ENCODE assay signal across 7 cellular contexts in the genomic region with DNA sequence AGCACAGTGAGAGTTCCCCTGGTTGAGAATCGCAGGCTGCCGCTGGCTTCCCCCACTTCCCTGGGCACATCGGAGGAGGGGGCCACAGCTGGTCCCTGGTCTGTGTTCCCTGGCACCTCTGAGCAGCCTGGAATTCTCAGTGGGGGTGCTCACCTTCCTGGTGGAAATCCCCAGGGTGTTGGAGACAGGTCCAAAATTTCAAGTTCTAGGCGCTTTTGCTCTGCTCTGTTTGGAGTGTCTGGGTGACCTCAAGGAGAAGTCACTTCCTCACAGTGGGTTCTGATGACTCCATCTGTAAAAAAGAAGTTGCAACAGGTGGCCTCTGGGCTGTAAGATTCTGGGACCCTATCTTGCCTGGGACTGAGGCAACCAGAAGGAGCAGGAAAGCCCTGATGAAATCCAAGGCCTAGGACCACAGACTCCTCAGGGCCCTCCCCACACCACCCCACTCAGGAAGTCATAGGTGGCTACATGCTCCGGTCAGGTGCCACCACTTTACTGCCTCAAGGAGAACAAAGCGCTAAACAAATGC. TPM values are rescaled to one million over a fixed set of nuclear protein-coding genes. Genes with fewer than 3 reads are reported as not detected.
DNase-seq lines count a peak whose midpoint lies in the region; ATAC-seq and TF ChIP-seq lines count a peak whose summit lies in the region.

A gene with protein sequence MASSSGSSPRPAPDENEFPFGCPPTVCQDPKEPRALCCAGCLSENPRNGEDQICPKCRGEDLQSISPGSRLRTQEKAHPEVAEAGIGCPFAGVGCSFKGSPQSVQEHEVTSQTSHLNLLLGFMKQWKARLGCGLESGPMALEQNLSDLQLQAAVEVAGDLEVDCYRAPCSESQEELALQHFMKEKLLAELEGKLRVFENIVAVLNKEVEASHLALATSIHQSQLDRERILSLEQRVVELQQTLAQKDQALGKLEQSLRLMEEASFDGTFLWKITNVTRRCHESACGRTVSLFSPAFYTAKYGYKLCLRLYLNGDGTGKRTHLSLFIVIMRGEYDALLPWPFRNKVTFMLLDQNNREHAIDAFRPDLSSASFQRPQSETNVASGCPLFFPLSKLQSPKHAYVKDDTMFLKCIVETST (minus strand): TSS at position 400 of the 532 bp plus-strand sequence. CDS start 721 bp downstream, outside the sequence.

- H3K4me3 ChIP-seq in SJSA1 (0 out of 2 replicates have a peak within 1 kb of the TSS, but pooled peaks have one; percentile 4), gastroesophageal sphincter (no peak within 1 kb of the TSS), tibial artery (peak within 1 kb of the TSS; percentile 19 to 27), lower leg skin (ENCODE audit: low read depth, poor library complexity, severe bottlenecking) (no peak within 1 kb of the TSS)

- peak; percentile 19 for ATAC-seq in GM19023 (IDR thresholded peaks at IDR 0.05; ENCODE audit: unreplicated experiment)
- peak; percentile 17 for ATAC-seq in HG02885 (IDR thresholded peaks at IDR 0.05; ENCODE audit: poor library complexity, unreplicated experiment)
- no peak for ATAC-seq in gastroesophageal sphincter

- no peaks in the 10 kb centered on the region for H3K36me3 ChIP-seq in SJSA1
- no peaks in the 10 kb centered on the region for H3K36me3 ChIP-seq in gastroesophageal sphincter
- no peaks in the 10 kb centered on the region for H3K36me3 ChIP-seq in tibial artery

- intact Hi-C loops in tibial artery (cut with DNase I; ENCODE audit: low total_unique reads) (no loop called here), lower leg skin (cut with DNase I; ENCODE audit: low total_unique reads) (no loop called here)

- no peak for DNase-seq in SJSA1 (ENCODE audit: low read depth in 1 of 2, low spot score in 2 of 2)
- DNase-seq in tibial artery: peak in 1 of 2 donors; percentile 69
- no peak for DNase-seq in lower leg skin (ENCODE audit: low spot score in 2 of 2)
- no peak for DNase-seq in NCI-H1417 treated with DMSO at 0.1 percent for 48 hours (lab: John Stamatoyannopoulos, UW)

- no peak for TF ChIP-seq POLR2A in gastroesophageal sphincter (IDR thresholded peaks at IDR 0.05)
- no peak for TF ChIP-seq POLR2A in lower leg skin (IDR thresholded peaks at IDR 0.05)

- TF ChIP-seq CTCF in gastroesophageal sphincter (IDR thresholded peaks at IDR 0.05) (no peak), tibial artery (IDR thresholded peaks at IDR 0.05) (no peak), lower leg skin (IDR thresholded peaks at IDR 0.05) (no peak)

- H3K27me3 ChIP-seq in SJSA1 (replicated peaks) (no peaks in the 10 kb centered on the region), gastroesophageal sphincter (no peaks in the 10 kb centered on the region), tibial artery (no peaks in the 10 kb centered on the region)

- H3K4me1 ChIP-seq in SJSA1 (replicated peaks) (peaks cover 40% of the 10 kb centered on the region), gastroesophageal sphincter (peaks cover 0 to 61% (median 20%) of the 10 kb centered on the region in 3 donors), tibial artery (peaks cover 0 to 93% (median 54%) of the 10 kb centered on the region in 4 donors)

- TF ChIP-seq EP300 in gastroesophageal sphincter (IDR thresholded peaks at IDR 0.05): no peak

- WGBS in gastroesophageal sphincter (ENCODE audit: low coverage in 1 of 2), 2 donors: 83 to 100% methylated on average over 1 to 2 of the region's 6 CpGs
- 89% methylated on average over 6 of the region's 6 CpGs for WGBS in lower leg skin, 2 donors

- H3K27ac ChIP-seq in SJSA1: peak within 1 kb of the TSS; percentile 87
- H3K27ac ChIP-seq in gastroesophageal sphincter: peak within 1 kb of the TSS in 3 of 4 donors; percentile 87 to 98 (median 95)
- H3K27ac ChIP-seq in tibial artery: peak within 1 kb of the TSS; percentile 94

- no peaks in the 10 kb centered on the region for H3K9me3 ChIP-seq in SJSA1 (replicated peaks)
- no peaks in the 10 kb centered on the region for H3K9me3 ChIP-seq in gastroesophageal sphincter
- H3K9me3 ChIP-seq in tibial artery: no peaks in the 10 kb centered on the region

RNA-seq across cellular contexts. Expression of the gene that starts here (rescaled TPM):
- 0.13 and 1.7 TPM in 2 replicates for total RNA-seq in SJSA1 (2014; rRNA removed; shearing (Covaris generic))
- total RNA-seq in gastroesophageal sphincter: 10 to 100 TPM in 1 of 4 donors, 1 to 10 TPM in 3; 1.2 to 14.3 (median 7.1) TPM
- 1 to 10 TPM; 2.6 to 4.9 (median 4.7) TPM for total RNA-seq in lower leg skin

Comparison
In these comparisons a context has a peak if more than half of its experiments do, and no peak if none do; other contexts are left out.
1. H3K4me3 ChIP-seq: peak in SJSA1 (single experiment) and tibial artery (2 of 2); none in gastroesophageal sphincter (0 of 2) and lower leg skin (single experiment).
2. Peak in every context shown above with its lines, with median percentiles within 50 percentile points of each other: H3K27ac ChIP-seq.